1 cellular context compared by ENCODE assay signal in genomic region chr20:50514750-50515149, GRCh38.
TF ChIP-seq lines count a peak whose summit lies in the region.

No MANE protein-coding gene starts in this region.

TF ChIP-seq in IMR-90, 13 proteins besides CTCF, POLR2A, EP300 and RAD21:
- TF ChIP-seq FOS (IDR thresholded peaks at IDR 0.05; ENCODE audit: low read depth, low read length), result no peak
- no peak for TF ChIP-seq MAZ (IDR thresholded peaks at IDR 0.05; ENCODE audit: borderline replicate concordance, low read depth, low read length)
